ENCODE assay signal across 8 cellular contexts in the genomic region with DNA sequence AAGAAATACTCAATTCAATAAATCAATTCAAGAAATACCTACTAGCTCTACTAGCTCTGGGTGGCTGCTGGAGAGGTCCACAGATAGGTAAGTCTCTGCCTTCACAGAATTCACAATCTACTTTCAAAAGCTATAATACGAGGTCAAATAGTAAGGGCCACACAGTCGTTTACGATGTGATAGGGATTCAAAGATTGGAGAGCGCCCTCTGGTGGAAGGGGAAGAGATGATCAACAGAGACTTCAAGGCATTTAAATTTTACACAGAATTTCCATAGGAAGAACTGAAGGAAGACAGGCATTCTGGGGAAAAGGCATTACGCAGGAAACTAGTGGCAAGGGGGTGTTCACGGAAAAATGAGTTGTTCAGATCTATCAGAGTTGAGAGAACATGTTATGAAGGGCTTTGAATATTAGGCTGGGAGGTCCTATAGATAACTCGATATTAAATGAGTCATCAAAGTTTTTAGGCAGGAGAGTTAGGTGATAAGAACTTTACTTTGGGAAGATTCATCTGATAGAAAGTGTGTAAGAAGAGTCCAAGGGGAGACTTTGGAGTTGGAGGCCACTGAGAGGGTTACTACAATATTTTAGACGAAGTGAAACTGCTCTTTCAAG.
DNase-seq lines count a peak whose midpoint lies in the region; ATAC-seq, FAIRE-seq and TF ChIP-seq lines count a peak whose summit lies in the region.

No MANE protein-coding gene starts in this region.

- no peak overlapping the region for H2AK9ac ChIP-seq in IMR-90 (replicated peaks; ENCODE audit: low read depth, low read length, poor library complexity)

- H3K36me3 Mint-ChIP-seq in Caco-2 (ENCODE audit: insufficient read depth, unreplicated experiment): no peaks in the 10 kb centered on the region
- H3K36me3 Mint-ChIP-seq in osteocyte (ENCODE audit: unreplicated experiment): no peaks in the 10 kb centered on the region

- TF ChIP-seq CTCF in Caco-2 (IDR thresholded peaks at IDR 0.05; ENCODE audit: insufficient read depth in 1 of 2, low read depth in 1 of 2, low read length in 1 of 2, severe bottlenecking in 1 of 2, unreplicated experiment in 1 of 2): peak; percentile 68 to 70
- peak; percentile 85 for TF ChIP-seq CTCF in IMR-90 (conservative IDR thresholded peaks at IDR 0.05; ENCODE audit: low read depth, low read length)
- peak; percentile 98 for TF ChIP-seq CTCF in PC-3 (conservative IDR thresholded peaks at IDR 0.05; ENCODE audit: low read depth, low read length)
- peak; percentile 80 for TF ChIP-seq CTCF in osteocyte (IDR thresholded peaks at IDR 0.05)

- intact Hi-C loops in Caco-2 (cut with micrococcal nuclease; ENCODE audit: unreplicated experiment) (loop anchor here (1.0 kb wide), 4 partner anchors 125 to 194 kb away; no protein-coding TSS in a partner anchor), IMR-90 (cut with micrococcal nuclease) (loop anchor here (1.0 to 5.0 kb wide), 3 partner anchors 151 to 435 kb away; no protein-coding TSS in a partner anchor), PC-3 (cut with micrococcal nuclease) (loop anchor here (1.0 to 2.0 kb wide), 5 partner anchors 36 to 164 kb away; partner anchors contain the start of gene FRMD5)

- peak overlapping the region; percentile 1 for H3K27ac Mint-ChIP-seq in Caco-2 (ENCODE audit: unreplicated experiment)
- H3K27ac Mint-ChIP-seq in osteocyte (ENCODE audit: unreplicated experiment): no peak overlapping the region

- no peak overlapping the region; the same call in 1 of the 2 replicates for H2BK20ac ChIP-seq in IMR-90 (ENCODE audit: low read depth, low read length)

- no peaks in the 10 kb centered on the region for H3K9me3 ChIP-seq in Caco-2
- H3K9me3 ChIP-seq in IMR-90 (ENCODE audit: control insufficient read depth, insufficient read depth, low read length): no peaks in the 10 kb centered on the region
- H3K9me3 ChIP-seq in PC-3 (ENCODE audit: low read length): no peaks in the 10 kb centered on the region

- H3K4me1 ChIP-seq in Caco-2 (no peaks in the 10 kb centered on the region), IMR-90 (ENCODE audit: control insufficient read depth, insufficient read depth, low read length) (no peaks in the 10 kb centered on the region), PC-3 (ENCODE audit: insufficient read depth, low read length) (peaks cover 14% of the 10 kb centered on the region; the same call in 1 of the 2 replicates)

- no TSS peak for BruUV-seq in Caco-2 (replicated peaks; lab: Mats Ljungman, UMichigan)
- BruUV-seq in IMR-90 (replicated peaks; lab: Mats Ljungman, UMichigan): no TSS peak
- no TSS peak for BruUV-seq in PC-3 (replicated peaks; lab: Mats Ljungman, UMichigan)

- H4K5ac ChIP-seq in IMR-90 (ENCODE audit: low read depth, low read length): no peak overlapping the region

- H3K14ac ChIP-seq in IMR-90 (replicated peaks; ENCODE audit: low read depth, low read length): peak overlapping the region; percentile 46; the same call in 1 of the 2 replicates

- POLR2A ChIA-PET in Caco-2 (lab: Charles Lee): no interaction called here
- POLR2A ChIA-PET in IMR-90 (lab: Charles Lee; ENCODE audit: unreplicated experiment): no interaction called here
- POLR2A ChIA-PET in PC-3 (lab: Charles Lee; ENCODE audit: unreplicated experiment): no interaction called here

- H3K4me3 Mint-ChIP-seq in Caco-2 (ENCODE audit: unreplicated experiment) (no peak overlapping the region), osteocyte (ENCODE audit: unreplicated experiment) (no peak overlapping the region)

- H4K20me1 ChIP-seq in IMR-90 (ENCODE audit: insufficient read depth, low read length): no peaks in the 10 kb centered on the region
- H4K20me1 ChIP-seq in PC-3 (ENCODE audit: low read length): no peaks in the 10 kb centered on the region

- peak; percentile 51 to 69 for DNase-seq in Caco-2
- peak; percentile 72 for DNase-seq in IMR-90
- peak; percentile 86 for DNase-seq in PC-3
- DNase-seq in activated T-cell treated with anti-CD3 and anti-CD28 coated beads for 48 hours (ENCODE audit: low read depth): peak; percentile 41
- DNase-seq in fibroblast of peridontal ligament (ENCODE audit: extremely low read depth): peak; percentile 72
- DNase-seq in osteocyte (ENCODE audit: extremely low spot score, unreplicated experiment): no peak
- DNase-seq in urothelium cell line (ENCODE audit: low spot score): peak; percentile 62

- H2AFZ ChIP-seq in IMR-90 (replicated peaks; ENCODE audit: low read length, poor library complexity) (no peak overlapping the region), PC-3 (ENCODE audit: low read length) (peak overlapping the region; percentile 56; the same call in 1 of the 2 replicates)

- H3K79me1 ChIP-seq in IMR-90 (ENCODE audit: low read depth in 1 of 2, low read length in 2 of 2): no peaks in the 10 kb centered on the region

- peaks cover 3% of the 10 kb centered on the region; the same call in 1 of the 2 replicates for H3K9me1 ChIP-seq in IMR-90 (ENCODE audit: insufficient read depth, low read length)

- H2BK15ac ChIP-seq in IMR-90 (ENCODE audit: low read depth, low read length): no peak overlapping the region

- FAIRE-seq in urothelium cell line (lab: Jason Lieb, UNC): no peak

- ATAC-seq in IMR-90 (ENCODE audit: low read depth) (peak; percentile 79), PC-3 (peak; percentile 62), GM21360 (IDR thresholded peaks at IDR 0.05; ENCODE audit: unreplicated experiment) (no peak)

- H4K8ac ChIP-seq in IMR-90 (ENCODE audit: low read depth in 2 of 2, low read length in 2 of 2): peak overlapping the region in 1 of 2 experiments; percentile 61; a peak in 1 of 4 replicates

- H2BK5ac ChIP-seq in IMR-90 (ENCODE audit: low read depth, low read length, poor library complexity, severe bottlenecking): no peak overlapping the region

- H3K36me3 ChIP-seq in Caco-2 (ENCODE audit: control insufficient read depth, insufficient read depth, low read length): no peaks in the 10 kb centered on the region
- H3K36me3 ChIP-seq in IMR-90 (ENCODE audit: control insufficient read depth, insufficient read depth, low read length): no peaks in the 10 kb centered on the region
- H3K36me3 ChIP-seq in PC-3 (ENCODE audit: low read depth, low read length): no peaks in the 10 kb centered on the region

- H3K9ac ChIP-seq in IMR-90 (ENCODE audit: low read depth, low read length) (no peak overlapping the region), PC-3 (ENCODE audit: low read length) (no peak overlapping the region)

- no peak overlapping the region for H3K27ac ChIP-seq in IMR-90 (ENCODE audit: insufficient read depth, low read length)
- H3K27ac ChIP-seq in PC-3 (ENCODE audit: low read length): no peak overlapping the region

- H3K27me3 Mint-ChIP-seq in Caco-2 (ENCODE audit: insufficient read depth, unreplicated experiment) (no peaks in the 10 kb centered on the region), osteocyte (ENCODE audit: unreplicated experiment) (peaks cover 45% of the 10 kb centered on the region)

- no peaks in the 10 kb centered on the region for H3F3A ChIP-seq in PC-3 (ENCODE audit: low read length, unreplicated experiment)

- in situ Hi-C loops in IMR-90 (cut with MboI; ENCODE audit: low sequenced_read_pairs): loop anchor here (25.0 kb wide), 1 partner anchor 154 kb away; no protein-coding TSS in a partner anchor

- H3K27me3 ChIP-seq in Caco-2 (replicated peaks; ENCODE audit: control insufficient read depth, insufficient read depth, low read length): no peaks in the 10 kb centered on the region
- no peaks in the 10 kb centered on the region for H3K27me3 ChIP-seq in IMR-90 (ENCODE audit: control insufficient read depth, insufficient read depth, low read length)
- no peaks in the 10 kb centered on the region for H3K27me3 ChIP-seq in PC-3 (ENCODE audit: low read length)

- H3K4ac ChIP-seq in IMR-90 (ENCODE audit: low read depth, low read length): peak overlapping the region; percentile 38; the same call in 1 of the 2 replicates

- no peak overlapping the region for H3K23ac ChIP-seq in IMR-90 (ENCODE audit: low read depth, low read length)

- no peak overlapping the region for H3K18ac ChIP-seq in IMR-90 (ENCODE audit: low read depth, low read length)

- 24% methylated on average over 3 of the region's 8 CpGs; no CpG with 5 or more reads in 1 of the 2 experiments for WGBS in IMR-90 (ENCODE audit: extremely low coverage in 2 of 2, insufficient read length in 1 of 2), 2 experiments

- no peak overlapping the region for H4K91ac ChIP-seq in IMR-90 (ENCODE audit: insufficient read depth, low read depth, low read length)

- dilution Hi-C loops in IMR-90 (cut with HindIII; ENCODE audit: low sequenced_read_pairs, unreplicated experiment): no loop called here

- no peaks in the 10 kb centered on the region for H3K9me2 ChIP-seq in PC-3 (replicated peaks; ENCODE audit: low read length)

- H3K9me3 Mint-ChIP-seq in Caco-2 (ENCODE audit: unreplicated experiment) (no peaks in the 10 kb centered on the region), osteocyte (ENCODE audit: unreplicated experiment) (no peaks in the 10 kb centered on the region)

- CTCF ChIA-PET in Caco-2 (lab: Charles Lee): interaction anchor here (0.5 to 1.4 kb wide), 7 partner anchors 8 to 302 kb away, joined by 3 to 9 read pairs (median 3); no protein-coding TSS in a partner anchor
- CTCF ChIA-PET in IMR-90 (lab: Yijun Ruan, JAX): interaction anchor here (0.6 to 2.5 kb wide), 17 partner anchors 9 to 321 kb away, joined by 3 to 9 read pairs (median 3); no protein-coding TSS in a partner anchor
- CTCF ChIA-PET in PC-3 (lab: Charles Lee): interaction anchor here (0.5 to 1.1 kb wide), 3 partner anchors 37 to 902 kb away, joined by 3 to 5 read pairs (median 3); no protein-coding TSS in a partner anchor

- H2AK5ac ChIP-seq in IMR-90 (ENCODE audit: low read depth, low read length): no peak overlapping the region

- no peaks in the 10 kb centered on the region; the same call in 1 of the 2 replicates for H3K79me2 ChIP-seq in PC-3 (ENCODE audit: low read length)

- H3K4me3 ChIP-seq in Caco-2 (ENCODE audit: low read depth, low read length) (no peak overlapping the region), IMR-90 (ENCODE audit: insufficient read depth, low read depth, low read length) (no peak overlapping the region), PC-3 (ENCODE audit: low read length) (peak overlapping the region; percentile 7; the same call in 1 of the 2 replicates)

- H3K56ac ChIP-seq in IMR-90 (ENCODE audit: extremely low read depth, insufficient read depth, low read length): no peak overlapping the region

- H3K4me1 Mint-ChIP-seq in Caco-2 (ENCODE audit: low read depth, unreplicated experiment) (peaks cover 11% of the 10 kb centered on the region), osteocyte (ENCODE audit: unreplicated experiment) (no peaks in the 10 kb centered on the region)

- TF ChIP-seq RAD21 in IMR-90 (IDR thresholded peaks at IDR 0.05; ENCODE audit: low read length): peak; percentile 79

- H3K4me2 ChIP-seq in IMR-90 (ENCODE audit: low read depth, low read length) (peak overlapping the region; percentile 48; the same call in 1 of the 2 replicates), PC-3 (ENCODE audit: low read length) (peak overlapping the region; percentile 46)

- H2BK120ac ChIP-seq in IMR-90 (ENCODE audit: low read depth, low read length): peak overlapping the region; percentile 40; the same call in 1 of the 2 replicates

- TF ChIP-seq POLR2A in IMR-90 (IDR thresholded peaks at IDR 0.05; ENCODE audit: low read depth, low read length): no peak

TF ChIP-seq in IMR-90, 13 proteins besides CTCF, POLR2A, EP300 and RAD21 (continues in another document):
- no peak for TF ChIP-seq BHLHE40 (IDR thresholded peaks at IDR 0.05; ENCODE audit: low read depth, low read length)
- peak; percentile 92 for TF ChIP-seq SMC3 (IDR thresholded peaks at IDR 0.05; ENCODE audit: low read depth, low read length)
